33 cellular contexts compared by ENCODE assay signal in the genomic region with DNA sequence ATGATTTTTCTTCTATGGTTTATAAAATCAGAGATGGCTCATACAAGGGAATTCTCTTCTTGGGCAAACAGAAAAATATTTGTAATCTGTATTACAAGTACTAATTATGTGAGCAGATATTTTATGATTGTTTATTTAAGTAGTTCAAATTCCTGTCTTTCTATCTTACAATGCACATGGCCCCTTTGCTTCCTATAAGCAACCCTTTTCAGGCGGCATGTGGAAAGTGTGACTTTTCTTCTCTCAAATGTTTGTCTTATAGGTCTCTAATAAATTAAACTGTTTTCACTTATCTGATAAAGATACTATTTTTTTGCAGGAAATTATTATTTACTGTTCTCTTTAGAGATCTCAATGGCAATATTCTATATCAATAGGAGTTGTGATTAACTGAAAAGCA.
"Had no signal": no experiment of that assay in that cellular context is flagged by ENCODE, and none has a peak within 500 bp of the region (broad histone marks: within the 10 kb centered on the region; RNA-seq: fewer than 3 reads in every experiment).

No MANE protein-coding gene starts in this region.

- FAIRE-seq: TTC549 had no signal

- H3K36me3 ChIP-seq: ascending aorta, brain microvascular endothelial cell, breast epithelium had no signal

- H3K4me1 ChIP-seq: ascending aorta, body of pancreas, breast epithelium had no signal

- H3K27ac ChIP-seq: ascending aorta, body of pancreas, brain microvascular endothelial cell, breast epithelium, VCaP had no signal

- H3K4me3 ChIP-seq: ascending aorta, body of pancreas, breast epithelium had no signal

- DNase-seq: activated B cell treated with CpG ODN at 0.5 μM for 24 hours; activated CD4-positive, alpha-beta memory T cell treated with anti-CD3 and anti-CD28 coated beads, Interleukin-2, amount 10 ng/mL, durations not matched to agents 7 days and 5 days; activated CD4-positive, alpha-beta T cell treated with anti-CD3 and anti-CD28 coated beads for 1 hour; activated CD4-positive, alpha-beta T cell treated with anti-CD3 and anti-CD28 coated beads for 36 hours; activated CD4-positive, alpha-beta T cell treated with anti-CD3 and anti-CD28 coated beads for 48 hours; activated CD4-positive, alpha-beta T cell treated with anti-CD3 and anti-CD28 coated beads, Interleukin-2, amount 10 ng/mL, durations not matched to agents 7 days and 5 days; activated CD4-positive, alpha-beta T cell treated with anti-CD3 and anti-CD28 coated beads, Interleukin-2, amount 50 U/mL, for 48 hours; activated CD8-positive, alpha-beta memory T cell treated with anti-CD3 and anti-CD28 coated beads for 24 hours; activated CD8-positive, alpha-beta memory T cell treated with anti-CD3 and anti-CD28 coated beads, Interleukin-2, amount 10 ng/mL, durations not matched to agents 7 days and 5 days; activated CD8-positive, alpha-beta memory T cell treated with anti-CD3 and anti-CD28 coated beads, Interleukin-2, amount 50 U/mL, for 48 hours; activated CD8-positive, alpha-beta T cell treated with anti-CD3 and anti-CD28 coated beads, Interleukin-2, amount 10 ng/mL, durations not matched to agents 7 days and 5 days; activated effector memory CD4-positive, alpha-beta T cell treated with Interleukin-2 at 50 U/mL for 16 hours; activated gamma-delta T cell; activated naive CD4-positive, alpha-beta T cell treated with anti-CD3 and anti-CD28 coated beads, Interleukin-2, amount 10 ng/mL, durations not matched to agents 7 days and 5 days; activated naive CD4-positive, alpha-beta T cell treated with Interleukin-2 at 50 U/mL for 16 hours; activated naive CD8-positive, alpha-beta T cell treated with anti-CD3 and anti-CD28 coated beads, Interleukin-2, amount 10 ng/mL, durations not matched to agents 7 days and 5 days; activated naive CD8-positive, alpha-beta T cell treated with anti-CD3 and anti-CD28 coated beads, Interleukin-2, amount 50 U/mL, for 24 hours; activated T-cell treated with anti-CD3 and anti-CD28 coated beads, Interleukin-2, amount 50 U/mL, for 24 hours; activated T-cell treated with anti-CD3 and anti-CD28 coated beads, Interleukin-2, amount 50 U/mL, for 48 hours; amygdala; anterior cingulate cortex; body of pancreas; brain microvascular endothelial cell; caudate nucleus; cerebellar nuclear complex; SW 1271; T-helper 1 cell; T-helper 2 cell; T-helper 9 cell had no signal

- H3K27me3 ChIP-seq: ascending aorta, body of pancreas, brain microvascular endothelial cell had no signal

- H3K9me3 ChIP-seq: ascending aorta, body of pancreas, breast epithelium had no signal
